ENCODE assay signal across 2 cellular contexts in genomic region chr22:24580276-24580675, GRCh38.
TF ChIP-seq lines count a peak whose summit lies in the region.

No MANE protein-coding gene starts in this region.

TF ChIP-seq in SK-N-SH, 30 proteins besides CTCF, POLR2A, EP300 and RAD21 (continues in another document):
- TF ChIP-seq FOXJ3 (CRISPR knock-in tag; IDR thresholded peaks at IDR 0.05) = no peak
- TF ChIP-seq ELF1 (IDR thresholded peaks at IDR 0.05) = no peak
- TF ChIP-seq RCOR1 (IDR thresholded peaks at IDR 0.05; ENCODE audit: low read length) = no peak
- TF ChIP-seq CHD2 (IDR thresholded peaks at IDR 0.05; ENCODE audit: low read length, partially characterized antibody) = no peak
- peak; percentile 80 for TF ChIP-seq TCF12 (IDR thresholded peaks at IDR 0.05)
- TF ChIP-seq USF2 (IDR thresholded peaks at IDR 0.05; ENCODE audit: borderline replicate concordance, low read depth, low read length) = no peak
- TF ChIP-seq FOXM1 (IDR thresholded peaks at IDR 0.05; ENCODE audit: low read depth) = no peak
- TF ChIP-seq POLR2AphosphoS5 (IDR thresholded peaks at IDR 0.05; ENCODE audit: low read depth, low read length) = no peak
- TF ChIP-seq MAX (IDR thresholded peaks at IDR 0.05; ENCODE audit: low read depth) = 0 out of 2 replicates have a peak, but pooled peaks have one; percentile 20
- no peak for TF ChIP-seq USF1 (IDR thresholded peaks at IDR 0.05; ENCODE audit: borderline replicate concordance, low read depth)
- TF ChIP-seq NRF1 (IDR thresholded peaks at IDR 0.05; ENCODE audit: low read depth, low read length) = no peak
- no peak for TF ChIP-seq SMC3 (IDR thresholded peaks at IDR 0.05; ENCODE audit: low read depth, low read length)
- TF ChIP-seq MEF2A (IDR thresholded peaks at IDR 0.05; ENCODE audit: borderline replicate concordance, low read depth) = no peak
- no peak for TF ChIP-seq GATA2 (CRISPR knock-in tag; IDR thresholded peaks at IDR 0.05)
- TF ChIP-seq MXI1 (IDR thresholded peaks at IDR 0.05; ENCODE audit: low read depth, low read length) = no peak
- TF ChIP-seq JUND (IDR thresholded peaks at IDR 0.05) = 0 out of 2 replicates have a peak, but pooled peaks have one; percentile 3
- TF ChIP-seq EZH2phosphoT487 (IDR thresholded peaks at IDR 0.05; ENCODE audit: borderline replicate concordance, low read depth) = no peak
- TF ChIP-seq GABPA (IDR thresholded peaks at IDR 0.05; ENCODE audit: low read depth) = no peak
- TF ChIP-seq ZBTB33 (IDR thresholded peaks at IDR 0.05; ENCODE audit: borderline replicate concordance, low read depth) = no peak
- no peak for TF ChIP-seq IRF3 (IDR thresholded peaks at IDR 0.05; ENCODE audit: low read depth, low read length)
- TF ChIP-seq RXRA (IDR thresholded peaks at IDR 0.05; ENCODE audit: borderline replicate concordance, low read depth) = no peak
- no peak for TF ChIP-seq RFX5 (IDR thresholded peaks at IDR 0.05; ENCODE audit: low read length)
- TF ChIP-seq YY1 (IDR thresholded peaks at IDR 0.05; ENCODE audit: low read depth) = no peak
- no peak for TF ChIP-seq REST (IDR thresholded peaks at IDR 0.05; ENCODE audit: low read depth, low read length)
- TF ChIP-seq NFIC (IDR thresholded peaks at IDR 0.05; ENCODE audit: borderline replicate concordance) = no peak
- TF ChIP-seq TAF1 (IDR thresholded peaks at IDR 0.05; ENCODE audit: borderline replicate concordance, low read depth, low read length) = no peak

TF ChIP-seq in GM12891, 5 proteins besides CTCF, POLR2A, EP300 and RAD21:
- TF ChIP-seq SPI1 (IDR thresholded peaks at IDR 0.05; ENCODE audit: low read depth, low read length) = no peak
- no peak for TF ChIP-seq POLR2AphosphoS5 (IDR thresholded peaks at IDR 0.05; ENCODE audit: low read depth, low read length)
- TF ChIP-seq POU2F2 (IDR thresholded peaks at IDR 0.05; ENCODE audit: low read depth, low read length) = no peak
- no peak for TF ChIP-seq TAF1 (IDR thresholded peaks at IDR 0.05; ENCODE audit: low read depth, low read length)
- TF ChIP-seq PAX5 (IDR thresholded peaks at IDR 0.05; ENCODE audit: insufficient read depth, low read length, severe bottlenecking) = no peak
TF ChIP-seq in GM12891: peak in this region for 0.
